18 cellular contexts compared by ENCODE assay signal in the genomic region with DNA sequence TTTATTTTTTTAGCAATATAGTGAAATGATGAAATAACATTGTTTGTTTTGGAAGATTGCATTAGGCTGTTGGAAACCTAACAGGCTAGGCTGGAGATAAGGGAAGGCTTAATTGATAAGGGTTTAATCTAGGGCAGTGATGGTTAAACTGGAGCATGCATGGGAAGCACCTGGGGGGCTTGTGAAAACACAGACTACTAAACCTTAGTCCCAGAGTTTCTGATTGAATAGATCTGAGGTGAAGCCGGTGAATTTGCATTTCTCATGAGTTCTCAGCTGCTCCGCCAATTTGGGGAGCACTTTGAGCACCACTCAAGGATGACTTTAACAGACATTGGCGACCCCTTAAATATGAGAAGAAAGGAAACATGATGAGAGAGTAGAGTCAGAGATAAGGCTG. TPM values are rescaled to one million over a fixed set of nuclear protein-coding genes. Genes with fewer than 3 reads are reported as not detected.
DNase-seq lines count a peak whose midpoint lies in the region; ATAC-seq and TF ChIP-seq lines count a peak whose summit lies in the region.
"Had no signal": no experiment of that assay in that cellular context is flagged by ENCODE, and none has a peak within 500 bp of the region (broad histone marks: within the 10 kb centered on the region; RNA-seq: fewer than 3 reads in every experiment).

No MANE protein-coding gene starts in this region.

- peaks cover 13% of the 10 kb centered on the region for H3K27me3 ChIP-seq in adrenal gland
- H3K27me3 ChIP-seq: esophagus muscularis mucosa, tibial artery had no signal

- CTCF ChIA-PET in activated B cell treated with CpG ODN at 0.5 μM for 24 hours (lab: Charles Lee) = no interaction called here

- no peak for ATAC-seq in stimulated activated naive CD8-positive, alpha-beta T cell treated with anti-CD3 and anti-CD28 coated beads, Interleukin-15, amount 100 ng/mL, for 72 hours
- ATAC-seq in stimulated activated naive CD8-positive, alpha-beta T cell treated with anti-CD3 and anti-CD28 coated beads, Interleukin-15, Interleukin-2, amounts not matched to agents 100 U/mL and 50 U/mL, for 24 hours = no peak
- peak; percentile 69 for ATAC-seq in HG02588 (IDR thresholded peaks at IDR 0.05; ENCODE audit: unreplicated experiment)
- ATAC-seq in activated B cell treated with CpG ODN at 0.5 μM for 24 hours (ENCODE audit: low read depth) = no peak
- ATAC-seq in HG03521 (IDR thresholded peaks at IDR 0.05; ENCODE audit: unreplicated experiment) = no peak
- no peak for ATAC-seq in GM21528 (IDR thresholded peaks at IDR 0.05; ENCODE audit: low FRiP score, unreplicated experiment)
- ATAC-seq: left lung had no signal

- no peak overlapping the region for H3K27ac Mint-ChIP-seq in stimulated activated naive CD8-positive, alpha-beta T cell treated with anti-CD3 and anti-CD28 coated beads, Interleukin-15, amount 100 ng/mL, for 72 hours
- H3K27ac Mint-ChIP-seq in activated B cell treated with CpG ODN at 0.5 μM for 24 hours = peak overlapping the region; percentile 21

- no peaks in the 10 kb centered on the region for H3K36me3 Mint-ChIP-seq in activated B cell treated with CpG ODN at 0.5 μM for 24 hours (ENCODE audit: low read depth)

- no peaks in the 10 kb centered on the region for H3K9me3 Mint-ChIP-seq in stimulated activated naive CD8-positive, alpha-beta T cell treated with anti-CD3 and anti-CD28 coated beads, Interleukin-15, amount 100 ng/mL, for 72 hours
- H3K9me3 Mint-ChIP-seq in activated B cell treated with CpG ODN at 0.5 μM for 24 hours = no peaks in the 10 kb centered on the region

- peaks cover 57% of the 10 kb centered on the region for H3K4me1 Mint-ChIP-seq in stimulated activated naive CD8-positive, alpha-beta T cell treated with anti-CD3 and anti-CD28 coated beads, Interleukin-15, amount 100 ng/mL, for 72 hours
- peaks cover 57% of the 10 kb centered on the region for H3K4me1 Mint-ChIP-seq in activated B cell treated with CpG ODN at 0.5 μM for 24 hours

- no peaks in the 10 kb centered on the region for H3K4me1 ChIP-seq in adrenal gland (replicated peaks in 1 of 2)
- H3K4me1 ChIP-seq: esophagus muscularis mucosa, left lung, tibial artery had no signal

- H3K4me3 ChIP-seq in adrenal gland = no peak overlapping the region
- H3K4me3 ChIP-seq: esophagus muscularis mucosa, left lung, tibial artery had no signal

- no peaks in the 10 kb centered on the region for H3K36me3 ChIP-seq in adrenal gland (replicated peaks in 1 of 2)
- H3K36me3 ChIP-seq: esophagus muscularis mucosa, left lung, tibial artery had no signal

- TF ChIP-seq CTCF in activated B cell treated with CpG ODN at 0.5 μM for 24 hours (IDR thresholded peaks at IDR 0.05) (no peak), adrenal gland (IDR thresholded peaks at IDR 0.05) (no peak)

- no peak for TF ChIP-seq POLR2A in adrenal gland (IDR thresholded peaks at IDR 0.05)

- 77 to 95% (median 86%) methylated on average over 3 of the region's 3 CpGs for WGBS in adrenal gland, 4 donors

- H3K9me3 ChIP-seq in adrenal gland (replicated peaks in 1 of 3) = no peaks in the 10 kb centered on the region
- H3K9me3 ChIP-seq: esophagus muscularis mucosa, left lung, tibial artery had no signal

- H3K27me3 Mint-ChIP-seq in stimulated activated naive CD8-positive, alpha-beta T cell treated with anti-CD3 and anti-CD28 coated beads, Interleukin-15, amount 100 ng/mL, for 72 hours = no peaks in the 10 kb centered on the region
- H3K27me3 Mint-ChIP-seq in activated B cell treated with CpG ODN at 0.5 μM for 24 hours = no peaks in the 10 kb centered on the region

- no peak for DNase-seq in stimulated activated naive CD8-positive, alpha-beta T cell treated with anti-CD3 and anti-CD28 coated beads, Interleukin-15, amount 100 ng/mL, for 72 hours
- DNase-seq in stimulated activated naive CD8-positive, alpha-beta T cell treated with anti-CD3 and anti-CD28 coated beads, Interleukin-15, Interleukin-2, amounts not matched to agents 100 U/mL and 50 U/mL, for 24 hours = no peak
- DNase-seq in activated B cell treated with CpG ODN at 0.5 μM for 24 hours = no peak
- DNase-seq in COLO668 (lab: John Stamatoyannopoulos, UW; ENCODE audit: unreplicated experiment) = no peak
- no peak for DNase-seq in adrenal gland
- DNase-seq: activated effector memory CD4-positive, alpha-beta T cell treated with Interleukin-2 at 50 U/mL for 16 hours; caudate nucleus; DMS 273 treated with DMSO at 0.1 percent for 48 hours; left lung; NCI-H1105; NCI-H524 treated with DMSO at 0.1 percent for 48 hours; Right ventricle myocardium superior; tibial artery had no signal

- no peak overlapping the region for H3K27ac ChIP-seq in adrenal gland
- H3K27ac ChIP-seq: C4-2B, esophagus muscularis mucosa, left lung, tibial artery had no signal

- H3K4me3 Mint-ChIP-seq in stimulated activated naive CD8-positive, alpha-beta T cell treated with anti-CD3 and anti-CD28 coated beads, Interleukin-15, amount 100 ng/mL, for 72 hours = peak overlapping the region; percentile 2 to 38
- H3K4me3 Mint-ChIP-seq in activated B cell treated with CpG ODN at 0.5 μM for 24 hours = peak overlapping the region; percentile 13

- POLR2A ChIA-PET in activated B cell treated with CpG ODN at 0.5 μM for 24 hours (lab: Charles Lee) = interaction anchor here (0.7 kb wide), 1 partner anchor 11 kb away, joined by 3 read pairs; the partner anchor contains the start of gene STK26

- intact Hi-C loops in activated B cell treated with CpG ODN at 0.5 μM for 24 hours (cut with micrococcal nuclease) (loop anchor here (1.0 kb wide), 1 partner anchor 11 kb away; the partner anchor contains the start of gene STK26), adrenal gland (cut with DNase I) (no loop called here)

RNA-seq across cellular contexts. Expression of gene STK26, which starts 11.5 kb away (rescaled TPM):
- total RNA-seq in activated B cell treated with CpG ODN at 0.5 μM for 24 hours = 19.9 and 20.7 TPM in 2 replicates
- 1 to 10 TPM in 7 of 8 donors, under 1 TPM in 1; 0.72 to 2.0 (median 1.4) TPM for total RNA-seq in adrenal gland
- polyA plus RNA-seq in adrenal gland = 1 to 10 TPM; 1.2 to 3.8 (median 1.4) TPM
